ENCODE assay signal across 13 cellular contexts in the genomic region with DNA sequence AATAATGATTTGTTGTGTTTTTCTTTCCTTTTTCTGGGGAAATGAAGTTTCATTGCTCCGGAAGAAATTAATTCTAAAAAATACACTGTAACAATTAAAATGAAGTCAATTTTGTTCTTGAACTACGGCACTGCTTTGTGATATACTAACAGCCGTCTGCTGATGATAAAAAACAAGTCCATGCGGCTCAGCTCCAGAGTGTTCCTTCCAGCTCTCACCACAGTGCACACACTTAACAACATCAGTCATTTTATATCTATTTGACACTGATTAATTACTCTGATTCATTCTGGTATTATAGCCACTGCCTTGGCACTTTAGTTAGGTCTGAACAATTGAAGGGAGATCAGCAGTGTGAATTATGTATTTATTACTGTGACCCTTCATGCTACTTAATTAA.
"Had no signal": no experiment of that assay in that cellular context is flagged by ENCODE, and none has a peak within 500 bp of the region (broad histone marks: within the 10 kb centered on the region; RNA-seq: fewer than 3 reads in every experiment).

No MANE protein-coding gene starts in this region.

- H3K27ac ChIP-seq: gastrocnemius medialis, left ventricle myocardium inferior, thoracic aorta had no signal

- H3K4me1 ChIP-seq: gastrocnemius medialis, left ventricle myocardium inferior had no signal

- H3K27me3 ChIP-seq: gastrocnemius medialis had no signal

- H3K9me3 ChIP-seq: gastrocnemius medialis, left ventricle myocardium inferior, thoracic aorta had no signal

- ATAC-seq: gastrocnemius medialis had no signal

- H3K36me3 ChIP-seq: thoracic aorta had no signal

- DNase-seq: activated CD4-positive, alpha-beta memory T cell treated with anti-CD3 and anti-CD28 coated beads for 36 hours; activated CD4-positive, alpha-beta T cell treated with anti-CD3 and anti-CD28 coated beads for 1 hour; activated naive CD8-positive, alpha-beta T cell treated with anti-CD3 and anti-CD28 coated beads, Interleukin-2, amount 10 ng/mL, durations not matched to agents 7 days and 5 days; activated T-cell treated with anti-CD3 and anti-CD28 coated beads, Interleukin-2, amount 50 U/mL, for 48 hours; aorta; gastrocnemius medialis; islet precursor cell; left ventricle myocardium inferior; nephron progenitor cell; stimulated activated CD4-positive, alpha-beta T cell treated with anti-CD3 and anti-CD28 coated beads, Interleukin-4, amount 100 ng/mL, for 1 hour; stimulated activated naive CD8-positive, alpha-beta T cell treated with anti-CD3 and anti-CD28 coated beads, Interleukin-15, amount 100 ng/mL, for 72 hours; T-helper 9 cell had no signal

- H3K4me3 ChIP-seq: gastrocnemius medialis, left ventricle myocardium inferior, thoracic aorta had no signal
